In genomic region chr21:45845790-45846130, GRCh38 we compare ENCODE assay signal across 18 cellular contexts.
A peak's percentile ranks its signal among the peaks of the same experiment; 100 is the strongest.
DNase-seq lines count a peak whose midpoint lies in the region; ATAC-seq and TF ChIP-seq lines count a peak whose summit lies in the region.
"Had no signal": no experiment of that assay in that cellular context is flagged by ENCODE, and none has a peak within 500 bp of the region (broad histone marks: within the 10 kb centered on the region; RNA-seq: fewer than 3 reads in every experiment).

No MANE protein-coding gene starts in this region.

- TF ChIP-seq CTCF in H9 (conservative IDR thresholded peaks at IDR 0.05) = no peak
- no peak for TF ChIP-seq CTCF in RWPE2 (IDR thresholded peaks at IDR 0.05; ENCODE audit: poor library complexity, severe bottlenecking)

- intact Hi-C loops in posterior vena cava (cut with DNase I) = no loop called here

- peaks cover 11 to 12% of the 10 kb centered on the region in 2 experiments for H3K9me3 Mint-ChIP-seq in H9
- peaks cover 8 to 13% of the 10 kb centered on the region in 2 donors for H3K9me3 Mint-ChIP-seq in stimulated activated naive B cell treated with anti-CD40 and anti-IgM and Interleukin-4, amounts not matched to agents 10 μg/mL and 1 μg/mL and 100 μg/mL, for 72 hours

- peaks cover 2% of the 10 kb centered on the region; the same call in 1 of the 2 replicates for H3K27me3 Mint-ChIP-seq in H9 (ENCODE audit: low read depth)
- peaks cover 19 to 31% of the 10 kb centered on the region in 2 donors for H3K27me3 Mint-ChIP-seq in stimulated activated naive B cell treated with anti-CD40 and anti-IgM and Interleukin-4, amounts not matched to agents 10 μg/mL and 1 μg/mL and 100 μg/mL, for 72 hours

- no peak overlapping the region for H4K91ac ChIP-seq in H9 (ENCODE audit: insufficient read length, low read depth, low read length)

- H3K9me3 ChIP-seq in H9 (ENCODE audit: control insufficient read depth, low read depth, low read length) = no peaks in the 10 kb centered on the region
- H3K9me3 ChIP-seq in RWPE2 (ENCODE audit: severe bottlenecking) = peaks cover 6% of the 10 kb centered on the region
- H3K9me3 ChIP-seq: Peyer's patch had no signal

- H3K27ac Mint-ChIP-seq in H9 = no peak overlapping the region
- no peak overlapping the region for H3K27ac Mint-ChIP-seq in stimulated activated naive B cell treated with anti-CD40 and anti-IgM and Interleukin-4, amounts not matched to agents 10 μg/mL and 1 μg/mL and 100 μg/mL, for 72 hours

- H4K20me1 ChIP-seq in H9 (ENCODE audit: control insufficient read depth, insufficient read depth, insufficient read length) = no peaks in the 10 kb centered on the region

- no CpG with 5 or more reads among the region's 6 CpGs for WGBS in H9 (ENCODE audit: extremely low coverage, insufficient read length, low lambda C conversion rate)

- no peak overlapping the region for H2BK20ac ChIP-seq in H9 (ENCODE audit: low read depth, low read length, poor library complexity, severe bottlenecking)

- H3K27me3 ChIP-seq in H9 (ENCODE audit: insufficient read depth, low read length) (no peaks in the 10 kb centered on the region), RWPE2 (ENCODE audit: insufficient read depth, poor library complexity, severe bottlenecking) (no peaks in the 10 kb centered on the region)
- H3K27me3 ChIP-seq: Peyer's patch had no signal

- H2AFZ ChIP-seq in H9 (ENCODE audit: low read length) = no peak overlapping the region

- no peak overlapping the region for H3K4me3 Mint-ChIP-seq in H9
- H3K4me3 Mint-ChIP-seq in stimulated activated naive B cell treated with anti-CD40 and anti-IgM and Interleukin-4, amounts not matched to agents 10 μg/mL and 1 μg/mL and 100 μg/mL, for 72 hours = no peak overlapping the region

- H3K36me3 ChIP-seq in RWPE2 (ENCODE audit: low read depth) = no peaks in the 10 kb centered on the region
- H3K36me3 ChIP-seq: Peyer's patch had no signal

- no peaks in the 10 kb centered on the region for H3K23me2 ChIP-seq in H9 (ENCODE audit: insufficient read length, low read depth, low read length, poor library complexity, severe bottlenecking)

- H3K56ac ChIP-seq in H9 (ENCODE audit: insufficient read length, low read depth, low read length) = no peak overlapping the region

- no peak overlapping the region for H3K9ac ChIP-seq in H9 (ENCODE audit: extremely low read depth, insufficient read length, low read length)

- H3K14ac ChIP-seq in H9 (ENCODE audit: insufficient read depth, low read length) = no peak overlapping the region

- ATAC-seq in RWPE2 (ENCODE audit: low read depth) = no peak
- ATAC-seq in stimulated activated naive B cell treated with anti-CD40 and anti-IgM and Interleukin-4, amounts not matched to agents 10 μg/mL and 1 μg/mL and 100 μg/mL, for 72 hours (replicated peaks) = no peak
- no peak for ATAC-seq in HG03135 (IDR thresholded peaks at IDR 0.05; ENCODE audit: unreplicated experiment)

- H3K18ac ChIP-seq in H9 (ENCODE audit: insufficient read length, low read depth, low read length) = no peak overlapping the region

- no peak overlapping the region for H2BK120ac ChIP-seq in H9 (ENCODE audit: low read depth, low read length, poor library complexity, severe bottlenecking)

- no peaks in the 10 kb centered on the region for H3K79me2 ChIP-seq in H9 (ENCODE audit: insufficient read depth, low read length)

- no peaks in the 10 kb centered on the region for H3K79me1 ChIP-seq in H9 (ENCODE audit: insufficient read depth, low read depth, low read length, poor library complexity, severe bottlenecking)

- DNase-seq in H9 = peak; percentile 9
- peak; percentile 9 for DNase-seq in RWPE2 (ENCODE audit: low spot score)
- peak; percentile 40 for DNase-seq in islet precursor cell
- DNase-seq in posterior vena cava (ENCODE audit: low spot score) = peak; percentile 62
- no peak for DNase-seq in stimulated activated naive B cell treated with anti-CD40 and anti-IgM and Interleukin-4, amounts not matched to agents 10 μg/mL and 1 μg/mL and 100 μg/mL, for 72 hours
- DNase-seq in stimulated activated CD4-positive, alpha-beta T cell treated with anti-CD3 and anti-CD28 coated beads, Interleukin-4, amount 100 ng/mL, for 24 hours = no peak
- DNase-seq in cerebellum (ENCODE audit: low spot score) = no peak
- DNase-seq: DMS79, H7, NCI-H1092 treated with DMSO at 0.1 percent for 48 hours, NCI-H146, NCI-H2029 treated with DMSO at 0.1 percent for 48 hours, NCI-H2171, NCI-H69, Peyer's patch, Right ventricle myocardium superior had no signal

- no peak overlapping the region for H3K4ac ChIP-seq in H9 (ENCODE audit: low read depth, low read length)

- H3K4me1 ChIP-seq in H9 (ENCODE audit: insufficient read depth, low read length) = peaks cover 5% of the 10 kb centered on the region; the same call in 1 of the 2 replicates
- no peaks in the 10 kb centered on the region for H3K4me1 ChIP-seq in RWPE2 (ENCODE audit: insufficient read depth, poor library complexity, severe bottlenecking)
- H3K4me1 ChIP-seq: Peyer's patch had no signal

- peaks cover 6 to 12% (median 7%) of the 10 kb centered on the region in 3 experiments; a peak in 6 of 7 replicates for H3K36me3 Mint-ChIP-seq in H9 (ENCODE audit: insufficient read depth in 1 of 3, low read depth in 3 of 3)
- peaks cover 2 to 4% of the 10 kb centered on the region in 2 donors for H3K36me3 Mint-ChIP-seq in stimulated activated naive B cell treated with anti-CD40 and anti-IgM and Interleukin-4, amounts not matched to agents 10 μg/mL and 1 μg/mL and 100 μg/mL, for 72 hours

- H2BK15ac ChIP-seq in H9 (ENCODE audit: low read depth, low read length) = no peak overlapping the region

- H2BK5ac ChIP-seq in H9 (ENCODE audit: insufficient read length, low read length) = no peak overlapping the region

- H3K4me2 ChIP-seq in H9 (ENCODE audit: insufficient read depth, insufficient read length, low read length) = no peak overlapping the region

- no peak overlapping the region for H4K8ac ChIP-seq in H9 (replicated peaks; ENCODE audit: insufficient read length, low read depth, low read length)

- H3K4me3 ChIP-seq in RWPE2 (ENCODE audit: severe bottlenecking) = no peak overlapping the region
- H3K4me3 ChIP-seq: Peyer's patch had no signal

- no peak overlapping the region for H3T11ph ChIP-seq in H9 (ENCODE audit: low read length)

- no peak overlapping the region for H3K23ac ChIP-seq in H9 (ENCODE audit: insufficient read length, low read depth, low read length)

- H3K27ac ChIP-seq in H9 (ENCODE audit: insufficient read length, low read depth, low read length) (no peak overlapping the region), RWPE2 (ENCODE audit: poor library complexity, severe bottlenecking) (no peak overlapping the region)
- H3K27ac ChIP-seq: C4-2B, Peyer's patch had no signal

- H2BK12ac ChIP-seq in H9 (ENCODE audit: insufficient read length, low read depth, low read length) = no peak overlapping the region

- H3K4me1 Mint-ChIP-seq in H9 = peaks cover 5 to 6% of the 10 kb centered on the region in 2 experiments; a peak in 3 of 4 replicates
- H3K4me1 Mint-ChIP-seq in stimulated activated naive B cell treated with anti-CD40 and anti-IgM and Interleukin-4, amounts not matched to agents 10 μg/mL and 1 μg/mL and 100 μg/mL, for 72 hours = no peaks in the 10 kb centered on the region

- no peak overlapping the region for H4K5ac ChIP-seq in H9 (ENCODE audit: insufficient read length, low read depth, low read length)

- no peak overlapping the region for H2AK5ac ChIP-seq in H9 (ENCODE audit: insufficient read length, low read length)

Comparison
In these comparisons a context has a peak if more than half of its experiments do, and no peak if none do; other contexts are left out.
1. DNase-seq: peak in H9 (single experiment), RWPE2 (single experiment), islet precursor cell (single experiment) and posterior vena cava (single experiment); none in stimulated activated naive B cell treated with anti-CD40 and anti-IgM and Interleukin-4, amounts not matched to agents 10 μg/mL and 1 μg/mL and 100 μg/mL, for 72 hours (single experiment), stimulated activated CD4-positive, alpha-beta T cell treated with anti-CD3 and anti-CD28 coated beads, Interleukin-4, amount 100 ng/mL, for 24 hours (single experiment) and cerebellum (single experiment).